ENCODE assay signal across 2 cellular contexts in genomic region chrX:136780738-136781137, GRCh38.
TF ChIP-seq lines count a peak whose summit lies in the region.

Gene ARHGEF6, minus strand, starts transcription at chrX:136780932. Its CDS starts 50 bp downstream, at chrX:136780882.

TF ChIP-seq in liver, 16 proteins besides CTCF, POLR2A, EP300 and RAD21 (continued from another document):
- no peak for TF ChIP-seq REST (IDR thresholded peaks at IDR 0.05)
- no peak for TF ChIP-seq EGR1 (IDR thresholded peaks at IDR 0.05; ENCODE audit: low read depth in 2 of 2)
- TF ChIP-seq FOXA2 (IDR thresholded peaks at IDR 0.05): no peak
- TF ChIP-seq ATF3 (IDR thresholded peaks at IDR 0.05): no peak
- TF ChIP-seq HNF4G (IDR thresholded peaks at IDR 0.05): no peak
- TF ChIP-seq GABPA (IDR thresholded peaks at IDR 0.05 in 1 of 2, conservative IDR thresholded peaks at IDR 0.05 in 1 of 2): no peak
- TF ChIP-seq RXRA (IDR thresholded peaks at IDR 0.05): no peak
- no peak for TF ChIP-seq MAX (IDR thresholded peaks at IDR 0.05)
- no peak for TF ChIP-seq YY1 (IDR thresholded peaks at IDR 0.05)
- no peak for TF ChIP-seq NR2F2 (IDR thresholded peaks at IDR 0.05)
TF ChIP-seq in liver: peak in this region for 0.

TF ChIP-seq in HepG2, 621 proteins besides CTCF, POLR2A, EP300 and RAD21 (continued from another document):
- no peak for TF ChIP-seq PRDM10 (CRISPR knock-in tag; IDR thresholded peaks at IDR 0.05; ENCODE audit: low read depth)
- no peak for TF ChIP-seq MTERF4 (CRISPR knock-in tag; IDR thresholded peaks at IDR 0.05)
- no peak for TF ChIP-seq MTF1 (CRISPR knock-in tag; IDR thresholded peaks at IDR 0.05)
- no peak for TF ChIP-seq ZNF615 (CRISPR knock-in tag; IDR thresholded peaks at IDR 0.05; ENCODE audit: borderline replicate concordance)
- no peak for TF ChIP-seq ZSCAN12 (CRISPR knock-in tag; IDR thresholded peaks at IDR 0.05)
- TF ChIP-seq NFRKB (IDR thresholded peaks at IDR 0.05): no peak
- TF ChIP-seq POLR2AphosphoS2 (IDR thresholded peaks at IDR 0.05; ENCODE audit: low read depth, low read length): no peak
